In the genomic region with DNA sequence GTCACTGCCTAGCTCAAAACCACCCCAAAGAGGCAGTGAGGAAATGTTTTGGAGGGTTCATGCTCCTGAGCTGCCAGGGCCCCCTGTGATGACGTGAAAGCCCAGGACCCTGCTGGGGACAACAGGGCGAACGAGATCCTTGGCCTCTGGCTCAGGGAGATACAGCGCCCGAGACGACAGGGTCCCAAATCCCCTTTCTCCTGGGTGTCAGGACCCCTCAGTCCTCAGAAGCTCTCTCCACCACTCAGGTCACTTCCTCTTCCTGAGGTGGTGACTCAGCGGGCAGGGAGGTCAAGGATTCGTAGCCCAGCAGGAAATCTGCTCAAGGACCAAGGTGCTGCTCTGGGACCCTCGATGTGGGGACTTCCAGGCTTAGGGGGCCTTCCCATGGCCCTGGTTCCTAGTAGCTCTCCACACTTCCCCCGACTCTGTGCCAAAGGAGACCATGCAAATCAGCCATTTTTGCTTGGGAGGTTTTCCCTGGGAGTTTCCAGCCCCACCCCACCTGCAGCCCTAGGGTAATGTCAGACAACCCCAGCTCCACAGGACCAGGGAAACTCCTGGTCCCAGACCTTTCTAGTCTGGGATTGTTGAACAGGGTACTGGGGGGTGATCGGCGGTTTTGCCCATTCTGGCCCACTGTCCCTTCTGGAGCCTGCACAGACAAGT, we compare ENCODE assay signal across 8 cellular contexts.
DNase-seq lines count a peak whose midpoint lies in the region; ATAC-seq lines count a peak whose summit lies in the region.

No MANE protein-coding gene starts in this region.

- DNase-seq in HCEC 1CT: peak; percentile 52
- peak; percentile 37 for DNase-seq in T-helper 22 cell (ENCODE audit: low read depth)
- DNase-seq in glomerular visceral epithelial cell (ENCODE audit: extremely low spot score): peak; percentile 50
- no peak for DNase-seq in stimulated activated effector memory CD8-positive, alpha-beta T cell treated with anti-CD3 and anti-CD28 coated beads, Interleukin-12 subunit alpha, Interleukin-12 subunit beta, amount 100 ng/mL, for 72 hours (ENCODE audit: low spot score in 2 of 2)
- no peak for DNase-seq in GM19238 (ENCODE audit: insufficient read length, low spot score)
- no peak for DNase-seq in GM19240 (ENCODE audit: insufficient read length, low spot score)
- no peak for DNase-seq in activated effector memory CD4-positive, alpha-beta T cell treated with Interleukin-2 at 50 U/mL for 16 hours

- H3K27ac Mint-ChIP-seq in stimulated activated effector memory CD8-positive, alpha-beta T cell treated with anti-CD3 and anti-CD28 coated beads, Interleukin-12 subunit alpha, Interleukin-12 subunit beta, amount 100 ng/mL, for 72 hours: peak overlapping the region; percentile 94

- peak overlapping the region; percentile 90 for H3K4me3 Mint-ChIP-seq in stimulated activated effector memory CD8-positive, alpha-beta T cell treated with anti-CD3 and anti-CD28 coated beads, Interleukin-12 subunit alpha, Interleukin-12 subunit beta, amount 100 ng/mL, for 72 hours

- H3K4me1 Mint-ChIP-seq in stimulated activated effector memory CD8-positive, alpha-beta T cell treated with anti-CD3 and anti-CD28 coated beads, Interleukin-12 subunit alpha, Interleukin-12 subunit beta, amount 100 ng/mL, for 72 hours: peaks cover 81% of the 10 kb centered on the region

- H3K36me3 Mint-ChIP-seq in stimulated activated effector memory CD8-positive, alpha-beta T cell treated with anti-CD3 and anti-CD28 coated beads, Interleukin-12 subunit alpha, Interleukin-12 subunit beta, amount 100 ng/mL, for 72 hours: peaks cover 31% of the 10 kb centered on the region

- no peaks in the 10 kb centered on the region for H3K9me3 Mint-ChIP-seq in stimulated activated effector memory CD8-positive, alpha-beta T cell treated with anti-CD3 and anti-CD28 coated beads, Interleukin-12 subunit alpha, Interleukin-12 subunit beta, amount 100 ng/mL, for 72 hours

- no peak for ATAC-seq in stimulated activated effector memory CD8-positive, alpha-beta T cell treated with anti-CD3 and anti-CD28 coated beads, Interleukin-12 subunit alpha, Interleukin-12 subunit beta, amount 100 ng/mL, for 72 hours
- ATAC-seq in HG03025 (IDR thresholded peaks at IDR 0.05; ENCODE audit: low FRiP score, unreplicated experiment): no peak

Comparison
In these comparisons a context has a peak if more than half of its experiments do, and no peak if none do; other contexts are left out.
1. DNase-seq: peak in HCEC 1CT (single experiment), T-helper 22 cell (single experiment) and glomerular visceral epithelial cell (single experiment); none in stimulated activated effector memory CD8-positive, alpha-beta T cell treated with anti-CD3 and anti-CD28 coated beads, Interleukin-12 subunit alpha, Interleukin-12 subunit beta, amount 100 ng/mL, for 72 hours (0 of 2), GM19238 (single experiment), GM19240 (single experiment) and activated effector memory CD4-positive, alpha-beta T cell treated with Interleukin-2 at 50 U/mL for 16 hours (single experiment).